In genomic region chr11:32584921-32585320, GRCh38 we compare ENCODE assay signal across 8 cellular contexts. TPM values are rescaled to one million over a fixed set of nuclear protein-coding genes. Genes with fewer than 3 reads are reported as not detected.
A peak's percentile ranks its signal among the peaks of the same experiment; 100 is the strongest.
DNase-seq lines count a peak whose midpoint lies in the region; ATAC-seq, FAIRE-seq and TF ChIP-seq lines count a peak whose summit lies in the region.

No MANE protein-coding gene starts in this region.

- WGBS in esophagus, 2 donors, result 13 to 14% methylated on average over 7 of the region's 7 CpGs
- WGBS in pancreas, 2 donors, result 11 to 12% methylated on average over 7 of the region's 7 CpGs
- 15 to 18% methylated on average over 7 of the region's 7 CpGs for WGBS in body of pancreas, 2 donors

- H3K27me3 ChIP-seq in Peyer's patch (no peaks in the 10 kb centered on the region), esophagus (ENCODE audit: control insufficient read depth in 1 of 2, insufficient read depth in 2 of 2, low read length in 2 of 2) (no peaks in the 10 kb centered on the region), pancreas (no peaks in the 10 kb centered on the region), body of pancreas (no peaks in the 10 kb centered on the region)

- TF ChIP-seq CTCF in Peyer's patch (IDR thresholded peaks at IDR 0.05) (no peak), pancreas (IDR thresholded peaks at IDR 0.05) (no peak), body of pancreas (IDR thresholded peaks at IDR 0.05) (no peak)

- H3K27ac ChIP-seq in Peyer's patch, result no peak overlapping the region
- no peak overlapping the region for H3K27ac ChIP-seq in esophagus (ENCODE audit: low read depth in 2 of 2, low read length in 1 of 2)
- no peak overlapping the region for H3K27ac ChIP-seq in pancreas
- no peak overlapping the region for H3K27ac ChIP-seq in body of pancreas

- H3K4me1 ChIP-seq in ES-I3 (ENCODE audit: insufficient read depth, low read length), result peaks cover 18% of the 10 kb centered on the region
- H3K4me1 ChIP-seq in Peyer's patch, result peaks cover 0 to 13% (median 2%) of the 10 kb centered on the region in 4 donors
- peaks cover 0 to 3% of the 10 kb centered on the region in 2 donors for H3K4me1 ChIP-seq in esophagus (ENCODE audit: control insufficient read depth in 2 of 2, insufficient read depth in 2 of 2, low read length in 1 of 2)
- peaks cover 8 to 20% (median 17%) of the 10 kb centered on the region in 3 donors for H3K4me1 ChIP-seq in pancreas
- H3K4me1 ChIP-seq in body of pancreas, result peaks cover 21% of the 10 kb centered on the region

- H3K9ac ChIP-seq in ES-I3 (ENCODE audit: low read depth, low read length), result peak overlapping the region; percentile 74

- no peak for DNase-seq in Peyer's patch
- DNase-seq in pancreas, result no peak
- DNase-seq in body of pancreas, result no peak
- no peak for DNase-seq in islet precursor cell

- intact Hi-C loops in pancreas (cut with DNase I) (no loop called here), body of pancreas (cut with DNase I) (no loop called here)

- FAIRE-seq in pancreas (lab: Jason Lieb, UNC), result no peak

- TF ChIP-seq POLR2A in Peyer's patch (IDR thresholded peaks at IDR 0.05) (no peak), body of pancreas (IDR thresholded peaks at IDR 0.05) (no peak)

- H3K4me3 ChIP-seq in Peyer's patch (peak overlapping the region; percentile 52 to 94 (median 66)), esophagus (ENCODE audit: low read depth in 1 of 2, low read length in 2 of 2) (peak overlapping the region; percentile 28 to 69), pancreas (peak overlapping the region; percentile 65 to 90 (median 78)), body of pancreas (peak overlapping the region in 1 of 2 donors; percentile 97)

- ATAC-seq in pancreas (no peak), GM19328 (IDR thresholded peaks at IDR 0.05; ENCODE audit: unreplicated experiment) (no peak), body of pancreas (no peak), GM18907 (IDR thresholded peaks at IDR 0.05; ENCODE audit: unreplicated experiment) (no peak)

- H3K9me3 ChIP-seq in ES-I3 (ENCODE audit: control insufficient read depth, insufficient read depth, low read length) (no peaks in the 10 kb centered on the region), Peyer's patch (no peaks in the 10 kb centered on the region), esophagus (ENCODE audit: control insufficient read depth in 2 of 2, insufficient read depth in 1 of 2, low read depth in 1 of 2, low read length in 1 of 2) (no peaks in the 10 kb centered on the region), pancreas (no peaks in the 10 kb centered on the region), body of pancreas (no peaks in the 10 kb centered on the region)

- H3K36me3 ChIP-seq in ES-I3 (ENCODE audit: insufficient read depth, low read length), result peaks cover 12% of the 10 kb centered on the region
- H3K36me3 ChIP-seq in Peyer's patch, result peaks cover 0 to 23% (median 0%) of the 10 kb centered on the region in 3 donors
- H3K36me3 ChIP-seq in esophagus (ENCODE audit: control insufficient read depth in 2 of 2, insufficient read depth in 2 of 2, low read length in 1 of 2), result peaks cover 2% of the 10 kb centered on the region in 2 donors
- peaks cover 5 to 7% (median 5%) of the 10 kb centered on the region in 3 donors for H3K36me3 ChIP-seq in pancreas
- H3K36me3 ChIP-seq in body of pancreas (replicated peaks in 1 of 2; ENCODE audit: insufficient read depth in 1 of 2, low read depth in 2 of 2), result peaks cover 0 to 5% of the 10 kb centered on the region in 2 donors

RNA-seq across cellular contexts. Expression of gene EIF3M, which starts 1.3 kb away (rescaled TPM):
- total RNA-seq in Peyer's patch (100 to 1,000 TPM; 136 to 311 (median 185) TPM), pancreas (100 to 1,000 TPM; 119 to 203 (median 136) TPM), body of pancreas (100 to 1,000 TPM; 128 to 192 TPM)
- polyA plus RNA-seq in esophagus (100 to 1,000 TPM; 142 to 283 TPM), pancreas (100 to 1,000 TPM; 102 to 160 TPM)
